1 cellular context compared by ENCODE assay signal in genomic region chr10:77405771-77406241, GRCh38.
TF ChIP-seq lines count a peak whose summit lies in the region.

No MANE protein-coding gene starts in this region.

TF ChIP-seq in GM12878, 131 proteins besides CTCF, POLR2A, EP300 and RAD21 (continued from another document and continues in another):
- TF ChIP-seq ZNF687 (IDR thresholded peaks at IDR 0.05) (0 out of 2 replicates have a peak, but pooled peaks have one; percentile 24), IKZF1 (conservative IDR thresholded peaks at IDR 0.05) (peak; percentile 82), HDAC2 (IDR thresholded peaks at IDR 0.05) (no peak), MYC (IDR thresholded peaks at IDR 0.05; ENCODE audit: insufficient read depth, insufficient read length, insufficient replicate concordance, low read length, severe bottlenecking) (no peak), MEF2A (IDR thresholded peaks at IDR 0.05; ENCODE audit: insufficient read depth, low read depth, low read length) (no peak), SP1 (IDR thresholded peaks at IDR 0.05; ENCODE audit: low read depth, low read length) (no peak), YY1 (IDR thresholded peaks at IDR 0.05; ENCODE audit: low read depth, low read length) (no peak), CHD4 (IDR thresholded peaks at IDR 0.05) (no peak), BHLHE40 (IDR thresholded peaks at IDR 0.05; ENCODE audit: borderline replicate concordance in 1 of 2, low read depth in 2 of 2, low read length in 1 of 2) (peak; percentile 88 to 94), TCF12 (IDR thresholded peaks at IDR 0.05; ENCODE audit: low read depth, low read length) (0 out of 2 replicates have a peak, but pooled peaks have one; percentile 13), IKZF2 (IDR thresholded peaks at IDR 0.05) (peak; percentile 73 to 76), PKNOX1 (IDR thresholded peaks at IDR 0.05) (no peak), RELB (IDR thresholded peaks at IDR 0.05; ENCODE audit: low read depth) (peak; percentile 48; the same call in 1 of the 2 replicates), RFX5 (IDR thresholded peaks at IDR 0.05; ENCODE audit: low read depth, low read length) (no peak), IRF4 (IDR thresholded peaks at IDR 0.05; ENCODE audit: low read depth, low read length) (no peak), MYB (IDR thresholded peaks at IDR 0.05; ENCODE audit: borderline replicate concordance, low read depth, low read length) (no peak), ATF7 (IDR thresholded peaks at IDR 0.05; ENCODE audit: low read depth) (peak; percentile 53), LARP7 (IDR thresholded peaks at IDR 0.05) (no peak), GATAD2B (conservative IDR thresholded peaks at IDR 0.05; ENCODE audit: low read depth) (no peak), HCFC1 (IDR thresholded peaks at IDR 0.05; ENCODE audit: low read length) (no peak), SUZ12 (IDR thresholded peaks at IDR 0.05; ENCODE audit: unreplicated experiment) (no peak), SPI1 (IDR thresholded peaks at IDR 0.05; ENCODE audit: borderline replicate concordance, insufficient read depth, low read depth, low read length) (no peak), JUND (IDR thresholded peaks at IDR 0.05; ENCODE audit: low read depth, low read length) (peak; percentile 48; the same call in 1 of the 2 replicates), RAD51 (IDR thresholded peaks at IDR 0.05) (peak; percentile 80)
- TF ChIP-seq, protein P1, sequence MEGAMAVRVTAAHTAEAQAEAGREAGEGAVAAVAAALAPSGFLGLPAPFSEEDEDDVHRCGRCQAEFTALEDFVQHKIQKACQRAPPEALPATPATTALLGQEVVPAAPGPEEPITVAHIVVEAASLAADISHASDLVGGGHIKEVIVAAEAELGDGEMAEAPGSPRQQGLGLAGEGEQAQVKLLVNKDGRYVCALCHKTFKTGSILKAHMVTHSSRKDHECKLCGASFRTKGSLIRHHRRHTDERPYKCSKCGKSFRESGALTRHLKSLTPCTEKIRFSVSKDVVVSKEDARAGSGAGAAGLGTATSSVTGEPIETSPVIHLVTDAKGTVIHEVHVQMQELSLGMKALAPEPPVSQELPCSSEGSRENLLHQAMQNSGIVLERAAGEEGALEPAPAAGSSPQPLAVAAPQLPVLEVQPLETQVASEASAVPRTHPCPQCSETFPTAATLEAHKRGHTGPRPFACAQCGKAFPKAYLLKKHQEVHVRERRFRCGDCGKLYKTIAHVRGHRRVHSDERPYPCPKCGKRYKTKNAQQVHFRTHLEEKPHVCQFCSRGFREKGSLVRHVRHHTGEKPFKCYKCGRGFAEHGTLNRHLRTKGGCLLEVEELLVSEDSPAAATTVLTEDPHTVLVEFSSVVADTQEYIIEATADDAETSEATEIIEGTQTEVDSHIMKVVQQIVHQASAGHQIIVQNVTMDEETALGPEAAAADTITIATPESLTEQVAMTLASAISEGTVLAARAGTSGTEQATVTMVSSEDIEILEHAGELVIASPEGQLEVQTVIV (IDR thresholded peaks at IDR 0.05; ENCODE audit: borderline replicate concordance, partially characterized antibody): no peak
- TF ChIP-seq, protein P2, sequence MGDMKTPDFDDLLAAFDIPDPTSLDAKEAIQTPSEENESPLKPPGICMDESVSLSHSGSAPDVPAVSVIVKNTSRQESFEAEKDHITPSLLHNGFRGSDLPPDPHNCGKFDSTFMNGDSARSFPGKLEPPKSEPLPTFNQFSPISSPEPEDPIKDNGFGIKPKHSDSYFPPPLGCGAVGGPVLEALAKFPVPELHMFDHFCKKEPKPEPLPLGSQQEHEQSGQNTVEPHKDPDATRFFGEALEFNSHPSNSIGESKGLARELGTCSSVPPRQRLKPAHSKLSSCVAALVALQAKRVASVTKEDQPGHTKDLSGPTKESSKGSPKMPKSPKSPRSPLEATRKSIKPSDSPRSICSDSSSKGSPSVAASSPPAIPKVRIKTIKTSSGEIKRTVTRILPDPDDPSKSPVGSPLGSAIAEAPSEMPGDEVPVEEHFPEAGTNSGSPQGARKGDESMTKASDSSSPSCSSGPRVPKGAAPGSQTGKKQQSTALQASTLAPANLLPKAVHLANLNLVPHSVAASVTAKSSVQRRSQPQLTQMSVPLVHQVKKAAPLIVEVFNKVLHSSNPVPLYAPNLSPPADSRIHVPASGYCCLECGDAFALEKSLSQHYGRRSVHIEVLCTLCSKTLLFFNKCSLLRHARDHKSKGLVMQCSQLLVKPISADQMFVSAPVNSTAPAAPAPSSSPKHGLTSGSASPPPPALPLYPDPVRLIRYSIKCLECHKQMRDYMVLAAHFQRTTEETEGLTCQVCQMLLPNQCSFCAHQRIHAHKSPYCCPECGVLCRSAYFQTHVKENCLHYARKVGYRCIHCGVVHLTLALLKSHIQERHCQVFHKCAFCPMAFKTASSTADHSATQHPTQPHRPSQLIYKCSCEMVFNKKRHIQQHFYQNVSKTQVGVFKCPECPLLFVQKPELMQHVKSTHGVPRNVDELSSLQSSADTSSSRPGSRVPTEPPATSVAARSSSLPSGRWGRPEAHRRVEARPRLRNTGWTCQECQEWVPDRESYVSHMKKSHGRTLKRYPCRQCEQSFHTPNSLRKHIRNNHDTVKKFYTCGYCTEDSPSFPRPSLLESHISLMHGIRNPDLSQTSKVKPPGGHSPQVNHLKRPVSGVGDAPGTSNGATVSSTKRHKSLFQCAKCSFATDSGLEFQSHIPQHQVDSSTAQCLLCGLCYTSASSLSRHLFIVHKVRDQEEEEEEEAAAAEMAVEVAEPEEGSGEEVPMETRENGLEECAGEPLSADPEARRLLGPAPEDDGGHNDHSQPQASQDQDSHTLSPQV (IDR thresholded peaks at IDR 0.05): no peak
- TF ChIP-seq, protein P3, sequence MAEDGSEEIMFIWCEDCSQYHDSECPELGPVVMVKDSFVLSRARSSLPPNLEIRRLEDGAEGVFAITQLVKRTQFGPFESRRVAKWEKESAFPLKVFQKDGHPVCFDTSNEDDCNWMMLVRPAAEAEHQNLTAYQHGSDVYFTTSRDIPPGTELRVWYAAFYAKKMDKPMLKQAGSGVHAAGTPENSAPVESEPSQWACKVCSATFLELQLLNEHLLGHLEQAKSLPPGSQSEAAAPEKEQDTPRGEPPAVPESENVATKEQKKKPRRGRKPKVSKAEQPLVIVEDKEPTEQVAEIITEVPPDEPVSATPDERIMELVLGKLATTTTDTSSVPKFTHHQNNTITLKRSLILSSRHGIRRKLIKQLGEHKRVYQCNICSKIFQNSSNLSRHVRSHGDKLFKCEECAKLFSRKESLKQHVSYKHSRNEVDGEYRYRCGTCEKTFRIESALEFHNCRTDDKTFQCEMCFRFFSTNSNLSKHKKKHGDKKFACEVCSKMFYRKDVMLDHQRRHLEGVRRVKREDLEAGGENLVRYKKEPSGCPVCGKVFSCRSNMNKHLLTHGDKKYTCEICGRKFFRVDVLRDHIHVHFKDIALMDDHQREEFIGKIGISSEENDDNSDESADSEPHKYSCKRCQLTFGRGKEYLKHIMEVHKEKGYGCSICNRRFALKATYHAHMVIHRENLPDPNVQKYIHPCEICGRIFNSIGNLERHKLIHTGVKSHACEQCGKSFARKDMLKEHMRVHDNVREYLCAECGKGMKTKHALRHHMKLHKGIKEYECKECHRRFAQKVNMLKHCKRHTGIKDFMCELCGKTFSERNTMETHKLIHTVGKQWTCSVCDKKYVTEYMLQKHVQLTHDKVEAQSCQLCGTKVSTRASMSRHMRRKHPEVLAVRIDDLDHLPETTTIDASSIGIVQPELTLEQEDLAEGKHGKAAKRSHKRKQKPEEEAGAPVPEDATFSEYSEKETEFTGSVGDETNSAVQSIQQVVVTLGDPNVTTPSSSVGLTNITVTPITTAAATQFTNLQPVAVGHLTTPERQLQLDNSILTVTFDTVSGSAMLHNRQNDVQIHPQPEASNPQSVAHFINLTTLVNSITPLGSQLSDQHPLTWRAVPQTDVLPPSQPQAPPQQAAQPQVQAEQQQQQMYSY (CRISPR knock-in tag; IDR thresholded peaks at IDR 0.05): no peak
- TF ChIP-seq, protein P4, sequence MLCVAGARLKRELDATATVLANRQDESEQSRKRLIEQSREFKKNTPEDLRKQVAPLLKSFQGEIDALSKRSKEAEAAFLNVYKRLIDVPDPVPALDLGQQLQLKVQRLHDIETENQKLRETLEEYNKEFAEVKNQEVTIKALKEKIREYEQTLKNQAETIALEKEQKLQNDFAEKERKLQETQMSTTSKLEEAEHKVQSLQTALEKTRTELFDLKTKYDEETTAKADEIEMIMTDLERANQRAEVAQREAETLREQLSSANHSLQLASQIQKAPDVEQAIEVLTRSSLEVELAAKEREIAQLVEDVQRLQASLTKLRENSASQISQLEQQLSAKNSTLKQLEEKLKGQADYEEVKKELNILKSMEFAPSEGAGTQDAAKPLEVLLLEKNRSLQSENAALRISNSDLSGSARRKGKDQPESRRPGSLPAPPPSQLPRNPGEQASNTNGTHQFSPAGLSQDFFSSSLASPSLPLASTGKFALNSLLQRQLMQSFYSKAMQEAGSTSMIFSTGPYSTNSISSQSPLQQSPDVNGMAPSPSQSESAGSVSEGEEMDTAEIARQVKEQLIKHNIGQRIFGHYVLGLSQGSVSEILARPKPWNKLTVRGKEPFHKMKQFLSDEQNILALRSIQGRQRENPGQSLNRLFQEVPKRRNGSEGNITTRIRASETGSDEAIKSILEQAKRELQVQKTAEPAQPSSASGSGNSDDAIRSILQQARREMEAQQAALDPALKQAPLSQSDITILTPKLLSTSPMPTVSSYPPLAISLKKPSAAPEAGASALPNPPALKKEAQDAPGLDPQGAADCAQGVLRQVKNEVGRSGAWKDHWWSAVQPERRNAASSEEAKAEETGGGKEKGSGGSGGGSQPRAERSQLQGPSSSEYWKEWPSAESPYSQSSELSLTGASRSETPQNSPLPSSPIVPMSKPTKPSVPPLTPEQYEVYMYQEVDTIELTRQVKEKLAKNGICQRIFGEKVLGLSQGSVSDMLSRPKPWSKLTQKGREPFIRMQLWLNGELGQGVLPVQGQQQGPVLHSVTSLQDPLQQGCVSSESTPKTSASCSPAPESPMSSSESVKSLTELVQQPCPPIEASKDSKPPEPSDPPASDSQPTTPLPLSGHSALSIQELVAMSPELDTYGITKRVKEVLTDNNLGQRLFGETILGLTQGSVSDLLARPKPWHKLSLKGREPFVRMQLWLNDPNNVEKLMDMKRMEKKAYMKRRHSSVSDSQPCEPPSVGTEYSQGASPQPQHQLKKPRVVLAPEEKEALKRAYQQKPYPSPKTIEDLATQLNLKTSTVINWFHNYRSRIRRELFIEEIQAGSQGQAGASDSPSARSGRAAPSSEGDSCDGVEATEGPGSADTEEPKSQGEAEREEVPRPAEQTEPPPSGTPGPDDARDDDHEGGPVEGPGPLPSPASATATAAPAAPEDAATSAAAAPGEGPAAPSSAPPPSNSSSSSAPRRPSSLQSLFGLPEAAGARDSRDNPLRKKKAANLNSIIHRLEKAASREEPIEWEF (IDR thresholded peaks at IDR 0.05; ENCODE audit: insufficient replicate concordance, low read depth, low read length): no peak
- TF ChIP-seq, protein P5, sequence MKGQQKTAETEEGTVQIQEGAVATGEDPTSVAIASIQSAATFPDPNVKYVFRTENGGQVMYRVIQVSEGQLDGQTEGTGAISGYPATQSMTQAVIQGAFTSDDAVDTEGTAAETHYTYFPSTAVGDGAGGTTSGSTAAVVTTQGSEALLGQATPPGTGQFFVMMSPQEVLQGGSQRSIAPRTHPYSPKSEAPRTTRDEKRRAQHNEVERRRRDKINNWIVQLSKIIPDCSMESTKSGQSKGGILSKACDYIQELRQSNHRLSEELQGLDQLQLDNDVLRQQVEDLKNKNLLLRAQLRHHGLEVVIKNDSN (IDR thresholded peaks at IDR 0.05; ENCODE audit: borderline replicate concordance, extremely low read length, insufficient read depth, low read depth, low read length): peak; percentile 26
- TF ChIP-seq, protein P6, sequence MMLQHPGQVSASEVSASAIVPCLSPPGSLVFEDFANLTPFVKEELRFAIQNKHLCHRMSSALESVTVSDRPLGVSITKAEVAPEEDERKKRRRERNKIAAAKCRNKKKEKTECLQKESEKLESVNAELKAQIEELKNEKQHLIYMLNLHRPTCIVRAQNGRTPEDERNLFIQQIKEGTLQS (IDR thresholded peaks at IDR 0.05; ENCODE audit: borderline replicate concordance, extremely low read depth, low read depth, low read length): no peak
